ENCODE assay signal across 1 cellular context in the genomic region with DNA sequence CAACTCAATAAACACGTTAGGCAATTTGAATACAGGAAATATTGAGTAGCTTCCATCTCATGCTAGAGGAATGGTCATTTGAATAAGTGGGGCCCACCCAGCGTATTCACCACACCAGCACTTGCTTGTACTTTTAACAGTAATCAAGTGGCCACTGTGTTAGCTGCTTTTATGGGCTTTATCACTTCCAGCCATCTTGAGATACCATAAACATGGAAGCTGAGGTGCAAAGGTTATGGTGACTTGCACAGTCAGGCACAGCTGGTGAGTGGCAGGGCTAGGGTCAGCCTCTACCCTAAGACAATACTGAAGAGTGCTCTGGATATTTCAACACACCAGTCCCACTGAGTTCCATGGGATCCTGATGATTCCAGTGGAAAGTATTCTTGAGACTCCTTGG.
TF ChIP-seq lines count a peak whose summit lies in the region.

No MANE protein-coding gene starts in this region.

TF ChIP-seq in HEK293, 187 proteins besides CTCF, POLR2A, EP300 and RAD21 (continued from another document):
- TF ChIP-seq, protein P1, sequence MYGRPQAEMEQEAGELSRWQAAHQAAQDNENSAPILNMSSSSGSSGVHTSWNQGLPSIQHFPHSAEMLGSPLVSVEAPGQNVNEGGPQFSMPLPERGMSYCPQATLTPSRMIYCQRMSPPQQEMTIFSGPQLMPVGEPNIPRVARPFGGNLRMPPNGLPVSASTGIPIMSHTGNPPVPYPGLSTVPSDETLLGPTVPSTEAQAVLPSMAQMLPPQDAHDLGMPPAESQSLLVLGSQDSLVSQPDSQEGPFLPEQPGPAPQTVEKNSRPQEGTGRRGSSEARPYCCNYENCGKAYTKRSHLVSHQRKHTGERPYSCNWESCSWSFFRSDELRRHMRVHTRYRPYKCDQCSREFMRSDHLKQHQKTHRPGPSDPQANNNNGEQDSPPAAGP (tag by site-specific recombination; IDR thresholded peaks at IDR 0.05) = no peak
- TF ChIP-seq PRDM1 (tag by site-specific recombination; IDR thresholded peaks at IDR 0.05) (no peak), MZF1 (tag by site-specific recombination; IDR thresholded peaks at IDR 0.05; ENCODE audit: borderline replicate concordance) (no peak)
- TF ChIP-seq, protein P2, sequence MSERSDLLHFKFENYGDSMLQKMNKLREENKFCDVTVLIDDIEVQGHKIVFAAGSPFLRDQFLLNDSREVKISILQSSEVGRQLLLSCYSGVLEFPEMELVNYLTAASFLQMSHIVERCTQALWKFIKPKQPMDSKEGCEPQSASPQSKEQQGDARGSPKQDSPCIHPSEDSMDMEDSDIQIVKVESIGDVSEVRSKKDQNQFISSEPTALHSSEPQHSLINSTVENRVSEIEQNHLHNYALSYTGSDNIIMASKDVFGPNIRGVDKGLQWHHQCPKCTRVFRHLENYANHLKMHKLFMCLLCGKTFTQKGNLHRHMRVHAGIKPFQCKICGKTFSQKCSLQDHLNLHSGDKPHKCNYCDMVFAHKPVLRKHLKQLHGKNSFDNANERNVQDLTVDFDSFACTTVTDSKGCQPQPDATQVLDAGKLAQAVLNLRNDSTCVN (tag by site-specific recombination; optimal IDR thresholded peaks at IDR 0.05) = no peak
